In the genomic region with DNA sequence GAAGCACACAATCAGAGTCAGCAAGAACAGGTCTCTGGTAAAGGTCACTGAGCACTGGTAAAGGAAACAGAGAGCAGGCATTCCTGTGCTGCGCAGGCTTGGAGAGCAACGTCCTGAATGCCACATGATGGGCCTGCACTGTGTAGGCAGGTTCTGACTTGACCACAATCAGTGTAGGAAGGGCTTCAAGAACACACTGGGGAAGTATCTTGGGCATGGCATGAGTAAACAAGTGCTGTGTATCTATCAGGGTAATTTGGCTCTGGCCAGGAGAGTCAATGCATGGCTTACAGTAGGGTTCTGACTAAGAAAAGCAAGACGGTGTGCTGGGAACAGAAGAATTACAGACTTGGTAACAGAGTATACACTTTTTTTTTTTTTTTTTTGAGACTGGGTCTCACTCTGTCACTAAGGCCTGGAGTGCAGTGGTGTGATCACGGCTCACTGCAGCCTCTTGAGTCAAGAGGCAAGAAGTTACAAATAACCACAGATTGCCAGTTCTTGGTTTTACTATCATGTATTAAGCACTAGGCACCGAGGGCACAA, we compare ENCODE assay signal across 1 cellular context.
A peak's percentile ranks its signal among the peaks of the same experiment; 100 is the strongest.
TF ChIP-seq lines count a peak whose summit lies in the region.

No MANE protein-coding gene starts in this region.

TF ChIP-seq in GM12878, 131 proteins besides CTCF, POLR2A, EP300 and RAD21 (continued from another document):
- TF ChIP-seq, protein P1, sequence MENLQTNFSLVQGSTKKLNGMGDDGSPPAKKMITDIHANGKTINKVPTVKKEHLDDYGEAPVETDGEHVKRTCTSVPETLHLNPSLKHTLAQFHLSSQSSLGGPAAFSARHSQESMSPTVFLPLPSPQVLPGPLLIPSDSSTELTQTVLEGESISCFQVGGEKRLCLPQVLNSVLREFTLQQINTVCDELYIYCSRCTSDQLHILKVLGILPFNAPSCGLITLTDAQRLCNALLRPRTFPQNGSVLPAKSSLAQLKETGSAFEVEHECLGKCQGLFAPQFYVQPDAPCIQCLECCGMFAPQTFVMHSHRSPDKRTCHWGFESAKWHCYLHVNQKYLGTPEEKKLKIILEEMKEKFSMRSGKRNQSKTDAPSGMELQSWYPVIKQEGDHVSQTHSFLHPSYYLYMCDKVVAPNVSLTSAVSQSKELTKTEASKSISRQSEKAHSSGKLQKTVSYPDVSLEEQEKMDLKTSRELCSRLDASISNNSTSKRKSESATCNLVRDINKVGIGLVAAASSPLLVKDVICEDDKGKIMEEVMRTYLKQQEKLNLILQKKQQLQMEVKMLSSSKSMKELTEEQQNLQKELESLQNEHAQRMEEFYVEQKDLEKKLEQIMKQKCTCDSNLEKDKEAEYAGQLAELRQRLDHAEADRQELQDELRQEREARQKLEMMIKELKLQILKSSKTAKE (IDR thresholded peaks at IDR 0.05; ENCODE audit: low read depth, poor library complexity, severe bottlenecking) = no peak
- no peak for TF ChIP-seq YY1 (IDR thresholded peaks at IDR 0.05; ENCODE audit: low read depth, low read length)
- no peak for TF ChIP-seq POU2F2 (IDR thresholded peaks at IDR 0.05; ENCODE audit: borderline replicate concordance, low read depth, low read length)
- TF ChIP-seq HDAC6 (IDR thresholded peaks at IDR 0.05; ENCODE audit: unreplicated experiment) = no peak
- TF ChIP-seq RFX5 (IDR thresholded peaks at IDR 0.05; ENCODE audit: low read depth, low read length) = no peak
- TF ChIP-seq DPF2 (IDR thresholded peaks at IDR 0.05) = no peak
- TF ChIP-seq TCF7 (IDR thresholded peaks at IDR 0.05; ENCODE audit: borderline replicate concordance) = no peak
- no peak for TF ChIP-seq FOXM1 (IDR thresholded peaks at IDR 0.05; ENCODE audit: low read depth, low read length)
- TF ChIP-seq ZNF274 (IDR thresholded peaks at IDR 0.05; ENCODE audit: insufficient read depth, insufficient read length) = no peak
- TF ChIP-seq, protein P2, sequence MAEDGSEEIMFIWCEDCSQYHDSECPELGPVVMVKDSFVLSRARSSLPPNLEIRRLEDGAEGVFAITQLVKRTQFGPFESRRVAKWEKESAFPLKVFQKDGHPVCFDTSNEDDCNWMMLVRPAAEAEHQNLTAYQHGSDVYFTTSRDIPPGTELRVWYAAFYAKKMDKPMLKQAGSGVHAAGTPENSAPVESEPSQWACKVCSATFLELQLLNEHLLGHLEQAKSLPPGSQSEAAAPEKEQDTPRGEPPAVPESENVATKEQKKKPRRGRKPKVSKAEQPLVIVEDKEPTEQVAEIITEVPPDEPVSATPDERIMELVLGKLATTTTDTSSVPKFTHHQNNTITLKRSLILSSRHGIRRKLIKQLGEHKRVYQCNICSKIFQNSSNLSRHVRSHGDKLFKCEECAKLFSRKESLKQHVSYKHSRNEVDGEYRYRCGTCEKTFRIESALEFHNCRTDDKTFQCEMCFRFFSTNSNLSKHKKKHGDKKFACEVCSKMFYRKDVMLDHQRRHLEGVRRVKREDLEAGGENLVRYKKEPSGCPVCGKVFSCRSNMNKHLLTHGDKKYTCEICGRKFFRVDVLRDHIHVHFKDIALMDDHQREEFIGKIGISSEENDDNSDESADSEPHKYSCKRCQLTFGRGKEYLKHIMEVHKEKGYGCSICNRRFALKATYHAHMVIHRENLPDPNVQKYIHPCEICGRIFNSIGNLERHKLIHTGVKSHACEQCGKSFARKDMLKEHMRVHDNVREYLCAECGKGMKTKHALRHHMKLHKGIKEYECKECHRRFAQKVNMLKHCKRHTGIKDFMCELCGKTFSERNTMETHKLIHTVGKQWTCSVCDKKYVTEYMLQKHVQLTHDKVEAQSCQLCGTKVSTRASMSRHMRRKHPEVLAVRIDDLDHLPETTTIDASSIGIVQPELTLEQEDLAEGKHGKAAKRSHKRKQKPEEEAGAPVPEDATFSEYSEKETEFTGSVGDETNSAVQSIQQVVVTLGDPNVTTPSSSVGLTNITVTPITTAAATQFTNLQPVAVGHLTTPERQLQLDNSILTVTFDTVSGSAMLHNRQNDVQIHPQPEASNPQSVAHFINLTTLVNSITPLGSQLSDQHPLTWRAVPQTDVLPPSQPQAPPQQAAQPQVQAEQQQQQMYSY (CRISPR knock-in tag; IDR thresholded peaks at IDR 0.05) = no peak
- TF ChIP-seq, protein P3, sequence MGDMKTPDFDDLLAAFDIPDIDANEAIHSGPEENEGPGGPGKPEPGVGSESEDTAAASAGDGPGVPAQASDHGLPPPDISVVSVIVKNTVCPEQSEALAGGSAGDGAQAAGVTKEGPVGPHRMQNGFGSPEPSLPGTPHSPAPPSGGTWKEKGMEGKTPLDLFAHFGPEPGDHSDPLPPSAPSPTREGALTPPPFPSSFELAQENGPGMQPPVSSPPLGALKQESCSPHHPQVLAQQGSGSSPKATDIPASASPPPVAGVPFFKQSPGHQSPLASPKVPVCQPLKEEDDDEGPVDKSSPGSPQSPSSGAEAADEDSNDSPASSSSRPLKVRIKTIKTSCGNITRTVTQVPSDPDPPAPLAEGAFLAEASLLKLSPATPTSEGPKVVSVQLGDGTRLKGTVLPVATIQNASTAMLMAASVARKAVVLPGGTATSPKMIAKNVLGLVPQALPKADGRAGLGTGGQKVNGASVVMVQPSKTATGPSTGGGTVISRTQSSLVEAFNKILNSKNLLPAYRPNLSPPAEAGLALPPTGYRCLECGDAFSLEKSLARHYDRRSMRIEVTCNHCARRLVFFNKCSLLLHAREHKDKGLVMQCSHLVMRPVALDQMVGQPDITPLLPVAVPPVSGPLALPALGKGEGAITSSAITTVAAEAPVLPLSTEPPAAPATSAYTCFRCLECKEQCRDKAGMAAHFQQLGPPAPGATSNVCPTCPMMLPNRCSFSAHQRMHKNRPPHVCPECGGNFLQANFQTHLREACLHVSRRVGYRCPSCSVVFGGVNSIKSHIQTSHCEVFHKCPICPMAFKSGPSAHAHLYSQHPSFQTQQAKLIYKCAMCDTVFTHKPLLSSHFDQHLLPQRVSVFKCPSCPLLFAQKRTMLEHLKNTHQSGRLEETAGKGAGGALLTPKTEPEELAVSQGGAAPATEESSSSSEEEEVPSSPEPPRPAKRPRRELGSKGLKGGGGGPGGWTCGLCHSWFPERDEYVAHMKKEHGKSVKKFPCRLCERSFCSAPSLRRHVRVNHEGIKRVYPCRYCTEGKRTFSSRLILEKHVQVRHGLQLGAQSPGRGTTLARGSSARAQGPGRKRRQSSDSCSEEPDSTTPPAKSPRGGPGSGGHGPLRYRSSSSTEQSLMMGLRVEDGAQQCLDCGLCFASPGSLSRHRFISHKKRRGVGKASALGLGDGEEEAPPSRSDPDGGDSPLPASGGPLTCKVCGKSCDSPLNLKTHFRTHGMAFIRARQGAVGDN (IDR thresholded peaks at IDR 0.05) = 0 out of 2 replicates have a peak, but pooled peaks have one; percentile 13
- TF ChIP-seq, protein P4, sequence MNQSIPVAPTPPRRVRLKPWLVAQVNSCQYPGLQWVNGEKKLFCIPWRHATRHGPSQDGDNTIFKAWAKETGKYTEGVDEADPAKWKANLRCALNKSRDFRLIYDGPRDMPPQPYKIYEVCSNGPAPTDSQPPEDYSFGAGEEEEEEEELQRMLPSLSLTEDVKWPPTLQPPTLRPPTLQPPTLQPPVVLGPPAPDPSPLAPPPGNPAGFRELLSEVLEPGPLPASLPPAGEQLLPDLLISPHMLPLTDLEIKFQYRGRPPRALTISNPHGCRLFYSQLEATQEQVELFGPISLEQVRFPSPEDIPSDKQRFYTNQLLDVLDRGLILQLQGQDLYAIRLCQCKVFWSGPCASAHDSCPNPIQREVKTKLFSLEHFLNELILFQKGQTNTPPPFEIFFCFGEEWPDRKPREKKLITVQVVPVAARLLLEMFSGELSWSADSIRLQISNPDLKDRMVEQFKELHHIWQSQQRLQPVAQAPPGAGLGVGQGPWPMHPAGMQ (IDR thresholded peaks at IDR 0.05; ENCODE audit: borderline replicate concordance) = no peak
- no peak for TF ChIP-seq TCF3 (IDR thresholded peaks at IDR 0.05; ENCODE audit: borderline replicate concordance, insufficient read depth, low read depth, low read length)
- TF ChIP-seq NBN (IDR thresholded peaks at IDR 0.05) = 0 out of 2 replicates have a peak, but pooled peaks have one; percentile 36
- no peak for TF ChIP-seq CEBPB (IDR thresholded peaks at IDR 0.05; ENCODE audit: borderline replicate concordance in 1 of 2, low read depth in 2 of 2, low read length in 2 of 2)
- peak; percentile 45; the same call in 1 of the 2 replicates for TF ChIP-seq RUNX3 (IDR thresholded peaks at IDR 0.05; ENCODE audit: low read length)
- no peak for TF ChIP-seq STAT1 (conservative IDR thresholded peaks at IDR 0.05)
- TF ChIP-seq TCF12 (IDR thresholded peaks at IDR 0.05; ENCODE audit: low read depth, low read length) = no peak
- TF ChIP-seq ZNF384 (IDR thresholded peaks at IDR 0.05; ENCODE audit: borderline replicate concordance, low read depth, low read length) = peak; percentile 79
